Comparison of ENCODE assay signal across 8 cellular contexts in the genomic region with DNA sequence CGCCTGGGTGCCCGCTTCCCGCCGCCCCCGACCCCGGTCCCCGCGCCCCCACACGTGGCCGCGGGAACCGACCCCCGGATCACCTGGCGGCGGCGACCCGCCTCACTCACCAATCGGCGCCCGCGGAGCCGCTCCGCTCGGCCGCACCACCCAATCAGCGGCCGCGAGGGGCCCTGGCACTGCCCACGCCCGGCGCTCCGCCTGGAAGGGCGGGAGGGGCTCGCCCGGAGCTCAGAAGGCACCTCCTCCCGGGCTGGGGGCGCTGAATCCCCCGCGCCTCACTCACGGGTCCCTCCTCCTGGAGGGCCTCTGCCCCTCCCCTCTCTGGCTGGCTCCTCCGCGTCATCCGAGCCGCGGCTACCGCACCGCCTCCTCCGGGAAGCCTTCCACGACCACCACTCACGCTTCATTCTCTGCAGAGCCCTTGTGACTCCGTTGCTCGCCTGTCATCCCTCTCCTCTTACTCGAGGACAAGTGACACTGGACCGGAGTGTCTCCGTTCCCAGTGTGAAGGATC. TPM values are rescaled to one million over a fixed set of nuclear protein-coding genes. Genes with fewer than 3 reads are reported as not detected.
DNase-seq lines count a peak whose midpoint lies in the region; ATAC-seq and TF ChIP-seq lines count a peak whose summit lies in the region.

No MANE protein-coding gene starts in this region.

- H3K9me3 ChIP-seq in HAP-1 = no peaks in the 10 kb centered on the region
- H3K9me3 ChIP-seq in right lobe of liver = no peaks in the 10 kb centered on the region

- intact Hi-C loops in right lobe of liver (cut with DNase I) = no loop called here

- H3K27me3 ChIP-seq in HAP-1 (ENCODE audit: low read depth) (no peaks in the 10 kb centered on the region), right lobe of liver (no peaks in the 10 kb centered on the region)

- TF ChIP-seq POLR2A in right lobe of liver (IDR thresholded peaks at IDR 0.05) = no peak

- ATAC-seq in right lobe of liver (peak; percentile 40 to 58 (median 56)), GM18498 (IDR thresholded peaks at IDR 0.05; ENCODE audit: unreplicated experiment) (no peak)

- DNase-seq in D341Med (ENCODE audit: low spot score) = peak; percentile 96
- DNase-seq in HAP-1 (ENCODE audit: low spot score in 2 of 2) = peak; percentile 67 to 89
- DNase-seq in NCI-H1694 treated with DMSO at 0.1 percent for 48 hours (lab: John Stamatoyannopoulos, UW) = peak; percentile 34
- peak; percentile 63 for DNase-seq in activated CD4-positive, alpha-beta T cell treated with anti-CD3 and anti-CD28 coated beads for 48 hours
- peak; percentile 62 for DNase-seq in dermis blood vessel endothelial cell
- peak in 2 of 3 donors; percentile 55 to 59 for DNase-seq in right lobe of liver
- peak; percentile 68 to 79 for DNase-seq in stimulated activated CD4-positive, alpha-beta T cell treated with anti-CD3 and anti-CD28 coated beads, Interleukin-4, amount 100 ng/mL, for 4 hours

- WGBS in right lobe of liver (ENCODE audit: insufficient coverage, low coverage, low lambda C conversion rate, missing lambda C conversion rate) = 0% methylated on average over 5 of the region's 55 CpGs

- H3K36me3 ChIP-seq in HAP-1 (replicated peaks) (peaks cover under 1% of the 10 kb centered on the region; the same call in 1 of the 2 replicates), right lobe of liver (no peaks in the 10 kb centered on the region)

- H3K4me3 ChIP-seq in HAP-1 = peak overlapping the region; percentile 51
- peak overlapping the region; percentile 37 to 54 (median 49) for H3K4me3 ChIP-seq in right lobe of liver

- TF ChIP-seq CTCF in right lobe of liver (IDR thresholded peaks at IDR 0.05) = no peak

- H3K4me1 ChIP-seq in HAP-1 (peaks cover 12% of the 10 kb centered on the region), right lobe of liver (peaks cover 0 to 17% (median 6%) of the 10 kb centered on the region in 4 donors)

- H3K27ac ChIP-seq in right lobe of liver = no peak overlapping the region

- in situ Hi-C loops in HAP-1 (cut with MboI; ENCODE audit: low sequenced_read_pairs) = no loop called here

RNA-seq across cellular contexts. Expression of a gene that starts 0.4 kb away (rescaled TPM):
- total RNA-seq in dermis blood vessel endothelial cell (under 0.01 and 0.42 TPM in 2 replicates), right lobe of liver (1 to 10 TPM in 2 of 6 experiments, under 1 TPM in 1, not detected in 3; 0.80 to 1.8 (median 1.4) TPM)

RNA-seq across cellular contexts. Expression of a gene that starts 14.3 kb away (rescaled TPM):
- total RNA-seq in dermis blood vessel endothelial cell (32.3 and 39.5 TPM in 2 replicates), right lobe of liver (1 to 10 TPM; 1.0 to 3.2 (median 1.3) TPM)

RNA-seq across cellular contexts. Expression of a gene that starts 55.0 kb away (rescaled TPM):
- total RNA-seq in dermis blood vessel endothelial cell = 236 and 322 TPM in 2 replicates
- total RNA-seq in right lobe of liver = 10 to 100 TPM; 60.6 to 84.6 (median 70.7) TPM

Comparison
In these comparisons a context has a peak if more than half of its experiments do, and no peak if none do; other contexts are left out.
1. DNase-seq: peak in every context shown above with its lines; median percentile 96 in D341Med; 78 in HAP-1; 74 in stimulated activated CD4-positive, alpha-beta T cell treated with anti-CD3 and anti-CD28 coated beads, Interleukin-4, amount 100 ng/mL, for 4 hours; 63 in activated CD4-positive, alpha-beta T cell treated with anti-CD3 and anti-CD28 coated beads for 48 hours; 62 in dermis blood vessel endothelial cell; 57 in right lobe of liver; 34 in NCI-H1694 treated with DMSO at 0.1 percent for 48 hours.